8 cellular contexts compared by ENCODE assay signal in the genomic region with DNA sequence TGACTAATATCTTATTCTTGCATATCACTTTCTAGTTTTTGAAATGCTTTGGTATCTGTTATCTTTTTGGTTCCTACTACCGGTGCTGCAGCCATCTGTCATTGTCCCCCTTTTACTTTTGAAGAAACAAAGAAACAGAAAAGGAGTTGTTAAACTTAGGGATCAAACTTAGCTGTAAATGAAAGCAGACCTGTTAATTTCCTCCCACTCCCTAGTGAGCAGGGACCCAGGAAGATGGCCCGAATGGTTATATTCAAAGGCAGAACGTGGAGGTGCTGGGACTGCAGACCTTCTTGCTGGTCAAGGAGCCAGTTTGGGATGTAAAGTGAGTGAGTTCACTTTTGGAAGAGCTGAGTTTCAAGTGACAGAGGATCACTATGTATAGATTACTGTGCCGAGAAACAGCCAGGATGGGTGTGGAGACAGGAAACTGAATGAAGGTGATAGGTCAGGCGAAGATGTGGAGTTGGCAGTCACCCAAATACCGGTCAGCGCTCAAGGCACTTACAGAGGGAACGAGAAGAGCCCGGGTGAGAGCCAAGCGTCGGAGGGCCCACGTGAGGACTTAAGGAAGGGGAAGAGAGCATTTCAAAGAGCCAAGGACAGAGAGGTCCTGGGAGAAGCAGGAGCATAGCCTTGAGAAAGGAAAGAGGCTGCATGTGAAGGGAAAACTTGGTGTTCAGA. TPM values are rescaled to one million over a fixed set of nuclear protein-coding genes. Genes with fewer than 3 reads are reported as not detected.
DNase-seq lines count a peak whose midpoint lies in the region; ATAC-seq lines count a peak whose summit lies in the region.

No MANE protein-coding gene starts in this region.

- ATAC-seq in GM18519 (IDR thresholded peaks at IDR 0.05; ENCODE audit: low FRiP score, unreplicated experiment) (peak; percentile 34), HG02623 (IDR thresholded peaks at IDR 0.05; ENCODE audit: unreplicated experiment) (peak; percentile 32), naive B cell (ENCODE audit: low read depth in 2 of 2) (no peak)

- no peaks in the 10 kb centered on the region for H3K27me3 Mint-ChIP-seq in naive B cell

- DNase-seq in UCSD-AML1 (lab: John Stamatoyannopoulos, UW; ENCODE audit: unreplicated experiment): peak; percentile 42
- DNase-seq in naive B cell: no peak
- no peak for DNase-seq in NCI-H446 treated with DMSO at 0.1 percent for 48 hours (lab: John Stamatoyannopoulos, UW)
- DNase-seq in AG08395 (ENCODE audit: low spot score): no peak
- no peak for DNase-seq in activated effector memory CD4-positive, alpha-beta T cell treated with Interleukin-2 at 50 U/mL for 16 hours
- DNase-seq in GDM1 (lab: John Stamatoyannopoulos, UW): no peak

- H3K4me1 Mint-ChIP-seq in naive B cell: peaks cover 38 to 55% (median 52%) of the 10 kb centered on the region in 3 donors

- peaks cover 2 to 3% of the 10 kb centered on the region in 2 donors for H3K36me3 Mint-ChIP-seq in naive B cell

- H3K4me3 Mint-ChIP-seq in naive B cell: peak overlapping the region in 7 of 8 donors; percentile 48 to 72 (median 59)

- peak overlapping the region; percentile 2 to 96 (median 73) for H3K27ac Mint-ChIP-seq in naive B cell

- no peaks in the 10 kb centered on the region for H3K9me3 Mint-ChIP-seq in naive B cell

RNA-seq across cellular contexts. Expression of gene KBTBD8, which starts 20.1 kb away (rescaled TPM):
- polyA plus RNA-seq in naive B cell (ENCODE audit: low read depth in 6 of 6): 10 to 100 TPM; 19.6 to 28.0 (median 21.9) TPM

Comparison
In these comparisons a context has a peak if more than half of its experiments do, and no peak if none do; other contexts are left out.
1. ATAC-seq: peak in GM18519 (single experiment) and HG02623 (single experiment); none in naive B cell (0 of 2).